ENCODE assay signal across 9 cellular contexts in genomic region chr5:33283243-33283642, GRCh38.
"Had no signal": no experiment of that assay in that cellular context is flagged by ENCODE, and none has a peak within 500 bp of the region (broad histone marks: within the 10 kb centered on the region; RNA-seq: fewer than 3 reads in every experiment).

No MANE protein-coding gene starts in this region.

- H3K4me1 Mint-ChIP-seq: H9, IgD-negative memory B cell had no signal

- FAIRE-seq: H1, H54, HepG2 had no signal

- ATAC-seq: GM23338, HepG2 had no signal

- H3K4me3 ChIP-seq: GM23338 had no signal

- H3K27ac ChIP-seq: HL-60 had no signal

- H3K9me3 Mint-ChIP-seq: GM23338, H9, IgD-negative memory B cell had no signal

- H2AFZ ChIP-seq: GM23338 had no signal

- DNase-seq: H9, HCEC 1CT, KBM-7 had no signal

- H3K4me3 Mint-ChIP-seq: GM23338, H9, IgD-negative memory B cell had no signal

- H3K36me3 Mint-ChIP-seq: IgD-negative memory B cell had no signal

- H3K27ac Mint-ChIP-seq: GM23338, H9, IgD-negative memory B cell had no signal

- H3K4me2 ChIP-seq: GM23338 had no signal

- H3K27me3 Mint-ChIP-seq: IgD-negative memory B cell had no signal
